Comparison of ENCODE assay signal across 8 cellular contexts in the genomic region with DNA sequence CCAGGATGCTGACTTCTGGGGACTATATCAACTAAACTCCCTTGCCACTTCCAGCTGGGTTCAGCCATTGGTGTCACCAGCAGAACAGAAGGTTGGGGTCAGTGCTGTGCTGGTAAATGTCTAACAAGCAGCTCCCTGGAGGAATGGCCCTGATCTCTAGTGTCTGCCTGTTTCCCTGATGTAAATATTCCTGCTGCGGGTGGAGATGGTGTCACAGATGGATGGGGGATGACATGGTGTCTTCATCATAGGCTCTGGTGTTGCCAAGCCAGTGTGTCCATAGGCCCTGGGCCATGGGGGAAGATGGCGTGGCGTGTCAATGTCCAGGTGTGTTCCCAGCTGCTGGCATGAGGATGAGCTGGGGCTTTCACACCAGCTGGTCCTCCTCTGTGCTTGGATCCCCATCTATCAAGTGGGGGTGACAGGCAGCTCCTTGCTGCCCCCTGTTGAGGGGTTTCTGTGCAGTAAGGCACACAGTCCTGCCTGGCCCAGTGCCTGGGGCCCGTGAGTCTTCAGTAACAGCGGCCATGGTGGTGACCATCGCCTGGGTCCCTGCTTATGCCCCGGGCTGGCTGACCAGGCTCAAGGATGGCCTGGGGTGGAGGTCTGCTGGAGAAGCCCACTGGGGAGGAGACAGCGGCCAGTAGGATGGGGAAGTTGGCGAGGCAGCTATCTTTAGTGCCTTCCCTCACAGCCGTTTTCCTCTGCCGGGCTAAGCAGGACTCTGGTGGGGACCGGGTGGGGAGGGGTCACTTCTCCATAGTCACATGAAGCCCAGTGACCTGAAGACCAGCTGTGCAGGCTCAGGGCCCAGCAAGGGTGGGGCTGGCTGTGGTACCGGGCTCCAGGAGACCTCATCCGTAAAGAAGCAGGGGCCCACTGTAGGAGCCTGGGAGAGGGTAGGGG. TPM values are rescaled to one million over a fixed set of nuclear protein-coding genes. Genes with fewer than 3 reads are reported as not detected.
DNase-seq lines count a peak whose midpoint lies in the region; ATAC-seq, FAIRE-seq and TF ChIP-seq lines count a peak whose summit lies in the region.

No MANE protein-coding gene starts in this region.

- no peaks in the 10 kb centered on the region for H3K27me3 ChIP-seq in keratinocyte (ENCODE audit: control insufficient read depth, extremely low read depth, insufficient read depth, low read length)
- H3K27me3 ChIP-seq in upper lobe of right lung, result no peaks in the 10 kb centered on the region

- H3K9me3 ChIP-seq in keratinocyte (ENCODE audit: control insufficient read depth, low read depth, low read length) (no peaks in the 10 kb centered on the region), upper lobe of right lung (no peaks in the 10 kb centered on the region)

- FAIRE-seq in keratinocyte (lab: Jason Lieb, UNC), result no peak

- H2AFZ ChIP-seq in keratinocyte (ENCODE audit: control insufficient read depth, low read length), result no peak overlapping the region

- DNase-seq in OCI-M1 (lab: John Stamatoyannopoulos, UW) (peak; percentile 34), keratinocyte (ENCODE audit: low read depth, low spot score) (no peak), upper lobe of right lung (no peak), AG20443 (ENCODE audit: low spot score) (no peak)
- peak; percentile 53 for DNase-seq in activated naive CD4-positive, alpha-beta T cell treated with anti-CD3 and anti-CD28 coated beads, Interleukin-2, amount 50 U/mL, for 16 hours

- ATAC-seq in upper lobe of right lung, result peak; percentile 57
- no peak for ATAC-seq in HG02852 (IDR thresholded peaks at IDR 0.05; ENCODE audit: unreplicated experiment)
- ATAC-seq in GM21529 (IDR thresholded peaks at IDR 0.05; ENCODE audit: unreplicated experiment), result no peak

- no peak overlapping the region for H3K4me2 ChIP-seq in keratinocyte (ENCODE audit: control insufficient read depth, extremely low read depth, insufficient read depth, low read depth, low read length)

- intact Hi-C loops in upper lobe of right lung (cut with DNase I), result no loop called here

- H3K4me3 ChIP-seq in keratinocyte (ENCODE audit: control insufficient read depth in 2 of 3, extremely low read depth in 1 of 3, insufficient read depth in 2 of 3, low read depth in 1 of 3, low read length in 3 of 3) (no peak overlapping the region), upper lobe of right lung (no peak overlapping the region)

- H3K79me2 ChIP-seq in keratinocyte (ENCODE audit: control insufficient read depth, insufficient read depth, low read length), result no peaks in the 10 kb centered on the region

- H3K9ac ChIP-seq in keratinocyte (ENCODE audit: control insufficient read depth, extremely low read depth, insufficient read depth, low read length), result no peak overlapping the region

- peak; percentile 80 for TF ChIP-seq CTCF in GM12872 (IDR thresholded peaks at IDR 0.05; ENCODE audit: insufficient read depth, low read depth, low read length)
- peak; percentile 50 to 74 (median 53) for TF ChIP-seq CTCF in keratinocyte (optimal IDR thresholded peaks at IDR 0.05 in 1 of 3, IDR thresholded peaks at IDR 0.05 in 1 of 3, conservative IDR thresholded peaks at IDR 0.05 in 1 of 3; ENCODE audit: extremely low read depth in 1 of 3, insufficient read depth in 2 of 3, low read length in 3 of 3)
- peak; percentile 34 for TF ChIP-seq CTCF in upper lobe of right lung (IDR thresholded peaks at IDR 0.05)

- dilution Hi-C loops in keratinocyte (cut with MboI; ENCODE audit: extremely low pct_ligation_motif_present, low sequenced_read_pairs), result no loop called here

- H3K4me1 ChIP-seq in keratinocyte (ENCODE audit: control insufficient read depth, extremely low read depth, insufficient read depth, low read length) (peaks cover 34% of the 10 kb centered on the region), upper lobe of right lung (peaks cover 15% of the 10 kb centered on the region)

- H3K36me3 ChIP-seq in keratinocyte (ENCODE audit: control insufficient read depth in 2 of 2, extremely low read depth in 1 of 2, insufficient read depth in 2 of 2, low read length in 2 of 2) (peaks cover 2 to 10% of the 10 kb centered on the region in 2 experiments), upper lobe of right lung (peaks cover 3% of the 10 kb centered on the region)

- H4K20me1 ChIP-seq in keratinocyte (ENCODE audit: control insufficient read depth, extremely low read depth, insufficient read depth, low read length), result peaks cover 4% of the 10 kb centered on the region

- no peak overlapping the region for H3K27ac ChIP-seq in keratinocyte (ENCODE audit: control insufficient read depth, insufficient read depth, low read length)
- no peak overlapping the region for H3K27ac ChIP-seq in upper lobe of right lung

- H3K9me1 ChIP-seq in keratinocyte (ENCODE audit: control insufficient read depth, extremely low read depth, insufficient read depth, low read length), result no peaks in the 10 kb centered on the region

RNA-seq across cellular contexts. Expression of gene RPL3, which starts 12.7 kb away (rescaled TPM):
- polyA plus RNA-seq in keratinocyte, result 2,424 to 2,611 TPM (median 2,538 TPM) in 3 replicates
- 2,618 TPM for polyA plus RNA-seq in keratinocyte (2011; ENCODE audit: low read depth)
- polyA plus RNA-seq in keratinocyte (2011; cell fraction: cytosol; rRNA removed), result 2,037 and 2,979 TPM in 2 replicates
- 1,267 and 1,276 TPM in 2 replicates for polyA plus RNA-seq in keratinocyte (2011; cell fraction: nucleus; rRNA removed)
- 2,146 and 2,726 TPM in 2 replicates for polyA plus RNA-seq in keratinocyte (2012; ENCODE audit: low replicate concordance)
- polyA minus RNA-seq in keratinocyte, result 1,617 to 1,755 TPM (median 1,669 TPM) in 3 replicates
- polyA minus RNA-seq in keratinocyte (2011; cell fraction: cytosol; rRNA and poly(A)+ RNA removed), result 2,002 TPM
- 534 and 588 TPM in 2 replicates for polyA minus RNA-seq in keratinocyte (2011; cell fraction: nucleus; rRNA and poly(A)+ RNA removed)
- 1,573 TPM for total RNA-seq in upper lobe of right lung

RNA-seq across cellular contexts. Expression of gene SYNGR1, which starts 43.1 kb away (rescaled TPM):
- 0.63 to 1.4 TPM (median 0.76 TPM) in 3 replicates for polyA plus RNA-seq in keratinocyte
- 0.67 TPM for polyA plus RNA-seq in keratinocyte (2011; ENCODE audit: low read depth)
- polyA plus RNA-seq in keratinocyte (2011; cell fraction: cytosol; rRNA removed), result 1.2 and 2.7 TPM in 2 replicates
- 1.5 and 2.7 TPM in 2 replicates for polyA plus RNA-seq in keratinocyte (2011; cell fraction: nucleus; rRNA removed)
- polyA plus RNA-seq in keratinocyte (2012; ENCODE audit: low replicate concordance), result 0.78 and 2.2 TPM in 2 replicates
- polyA minus RNA-seq in keratinocyte, result 0.54 to 1.9 TPM (median 0.56 TPM) in 3 replicates
- polyA minus RNA-seq in keratinocyte (2011; cell fraction: cytosol; rRNA and poly(A)+ RNA removed), result 1.5 TPM
- 0.62 and 1.3 TPM in 2 replicates for polyA minus RNA-seq in keratinocyte (2011; cell fraction: nucleus; rRNA and poly(A)+ RNA removed)
- 14.0 TPM for total RNA-seq in upper lobe of right lung

Comparison
In these comparisons a context has a peak if more than half of its experiments do, and no peak if none do; other contexts are left out.
1. DNase-seq: peak in OCI-M1 (single experiment) and activated naive CD4-positive, alpha-beta T cell treated with anti-CD3 and anti-CD28 coated beads, Interleukin-2, amount 50 U/mL, for 16 hours (single experiment); none in keratinocyte (single experiment), upper lobe of right lung (single experiment) and AG20443 (single experiment).
2. Peak in every context shown above with its lines, with median percentiles within 50 percentile points of each other: CTCF ChIP-seq.